1 cellular context compared by ENCODE assay signal in the genomic region with DNA sequence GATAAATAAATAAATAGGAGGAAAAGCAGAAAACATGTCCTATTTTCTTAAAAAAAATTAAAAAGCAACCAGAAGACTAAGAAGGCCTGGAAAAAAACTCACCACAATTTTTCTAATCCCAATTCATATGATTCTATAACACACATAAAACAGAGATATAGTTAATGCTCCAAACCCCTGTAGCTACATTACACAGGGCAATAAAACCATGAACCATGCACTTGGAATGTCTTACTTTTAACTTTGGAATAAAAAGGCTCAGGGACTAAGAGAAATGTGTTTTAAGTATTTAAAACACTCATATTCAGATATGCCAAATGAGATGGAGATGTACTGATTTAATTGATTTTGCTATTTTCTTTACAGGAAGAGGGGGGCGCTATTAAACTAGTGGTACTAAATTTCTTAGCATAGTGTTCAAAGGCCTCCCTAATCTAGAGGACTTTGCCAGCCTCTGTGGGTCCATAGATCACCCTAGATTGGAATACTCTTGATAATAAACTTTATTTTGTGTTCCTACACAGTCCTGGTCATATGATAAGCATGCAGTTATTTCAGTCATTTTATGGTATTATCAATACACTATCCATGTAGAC.
TF ChIP-seq lines count a peak whose summit lies in the region.

No MANE protein-coding gene starts in this region.

TF ChIP-seq in HCT116, 20 proteins besides CTCF, POLR2A, EP300 and RAD21:
- TF ChIP-seq, protein P1, sequence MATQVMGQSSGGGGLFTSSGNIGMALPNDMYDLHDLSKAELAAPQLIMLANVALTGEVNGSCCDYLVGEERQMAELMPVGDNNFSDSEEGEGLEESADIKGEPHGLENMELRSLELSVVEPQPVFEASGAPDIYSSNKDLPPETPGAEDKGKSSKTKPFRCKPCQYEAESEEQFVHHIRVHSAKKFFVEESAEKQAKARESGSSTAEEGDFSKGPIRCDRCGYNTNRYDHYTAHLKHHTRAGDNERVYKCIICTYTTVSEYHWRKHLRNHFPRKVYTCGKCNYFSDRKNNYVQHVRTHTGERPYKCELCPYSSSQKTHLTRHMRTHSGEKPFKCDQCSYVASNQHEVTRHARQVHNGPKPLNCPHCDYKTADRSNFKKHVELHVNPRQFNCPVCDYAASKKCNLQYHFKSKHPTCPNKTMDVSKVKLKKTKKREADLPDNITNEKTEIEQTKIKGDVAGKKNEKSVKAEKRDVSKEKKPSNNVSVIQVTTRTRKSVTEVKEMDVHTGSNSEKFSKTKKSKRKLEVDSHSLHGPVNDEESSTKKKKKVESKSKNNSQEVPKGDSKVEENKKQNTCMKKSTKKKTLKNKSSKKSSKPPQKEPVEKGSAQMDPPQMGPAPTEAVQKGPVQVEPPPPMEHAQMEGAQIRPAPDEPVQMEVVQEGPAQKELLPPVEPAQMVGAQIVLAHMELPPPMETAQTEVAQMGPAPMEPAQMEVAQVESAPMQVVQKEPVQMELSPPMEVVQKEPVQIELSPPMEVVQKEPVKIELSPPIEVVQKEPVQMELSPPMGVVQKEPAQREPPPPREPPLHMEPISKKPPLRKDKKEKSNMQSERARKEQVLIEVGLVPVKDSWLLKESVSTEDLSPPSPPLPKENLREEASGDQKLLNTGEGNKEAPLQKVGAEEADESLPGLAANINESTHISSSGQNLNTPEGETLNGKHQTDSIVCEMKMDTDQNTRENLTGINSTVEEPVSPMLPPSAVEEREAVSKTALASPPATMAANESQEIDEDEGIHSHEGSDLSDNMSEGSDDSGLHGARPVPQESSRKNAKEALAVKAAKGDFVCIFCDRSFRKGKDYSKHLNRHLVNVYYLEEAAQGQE (IDR thresholded peaks at IDR 0.05; ENCODE audit: low read depth), result no peak
- TF ChIP-seq SIN3A (IDR thresholded peaks at IDR 0.05; ENCODE audit: low read depth), result no peak
- no peak for TF ChIP-seq TCF7L2 (IDR thresholded peaks at IDR 0.05; ENCODE audit: borderline replicate concordance, extremely low read depth, insufficient read depth, insufficient read length)
- TF ChIP-seq SP1 (IDR thresholded peaks at IDR 0.05; ENCODE audit: low read depth), result no peak
- no peak for TF ChIP-seq ZFX (IDR thresholded peaks at IDR 0.05)
- no peak for TF ChIP-seq FOSL1 (IDR thresholded peaks at IDR 0.05; ENCODE audit: low read depth)
- TF ChIP-seq CEBPB (IDR thresholded peaks at IDR 0.05; ENCODE audit: low read depth), result no peak
- TF ChIP-seq EGR1 (IDR thresholded peaks at IDR 0.05; ENCODE audit: low read depth), result no peak
- TF ChIP-seq CBX3 (IDR thresholded peaks at IDR 0.05; ENCODE audit: low read depth), result no peak
- TF ChIP-seq SRF (IDR thresholded peaks at IDR 0.05; ENCODE audit: low read depth), result no peak
- no peak for TF ChIP-seq YY1 (IDR thresholded peaks at IDR 0.05; ENCODE audit: extremely low read depth, insufficient replicate concordance, low read depth, low read length)
- TF ChIP-seq, protein P2, sequence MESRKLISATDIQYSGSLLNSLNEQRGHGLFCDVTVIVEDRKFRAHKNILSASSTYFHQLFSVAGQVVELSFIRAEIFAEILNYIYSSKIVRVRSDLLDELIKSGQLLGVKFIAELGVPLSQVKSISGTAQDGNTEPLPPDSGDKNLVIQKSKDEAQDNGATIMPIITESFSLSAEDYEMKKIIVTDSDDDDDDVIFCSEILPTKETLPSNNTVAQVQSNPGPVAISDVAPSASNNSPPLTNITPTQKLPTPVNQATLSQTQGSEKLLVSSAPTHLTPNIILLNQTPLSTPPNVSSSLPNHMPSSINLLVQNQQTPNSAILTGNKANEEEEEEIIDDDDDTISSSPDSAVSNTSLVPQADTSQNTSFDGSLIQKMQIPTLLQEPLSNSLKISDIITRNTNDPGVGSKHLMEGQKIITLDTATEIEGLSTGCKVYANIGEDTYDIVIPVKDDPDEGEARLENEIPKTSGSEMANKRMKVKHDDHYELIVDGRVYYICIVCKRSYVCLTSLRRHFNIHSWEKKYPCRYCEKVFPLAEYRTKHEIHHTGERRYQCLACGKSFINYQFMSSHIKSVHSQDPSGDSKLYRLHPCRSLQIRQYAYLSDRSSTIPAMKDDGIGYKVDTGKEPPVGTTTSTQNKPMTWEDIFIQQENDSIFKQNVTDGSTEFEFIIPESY (IDR thresholded peaks at IDR 0.05; ENCODE audit: extremely low read depth, insufficient replicate concordance, low read length), result no peak
- no peak for TF ChIP-seq ELF1 (IDR thresholded peaks at IDR 0.05; ENCODE audit: borderline replicate concordance, low read depth)
- no peak for TF ChIP-seq ZNF274 (IDR thresholded peaks at IDR 0.05; ENCODE audit: low read depth, low read length)
- TF ChIP-seq, protein P3, sequence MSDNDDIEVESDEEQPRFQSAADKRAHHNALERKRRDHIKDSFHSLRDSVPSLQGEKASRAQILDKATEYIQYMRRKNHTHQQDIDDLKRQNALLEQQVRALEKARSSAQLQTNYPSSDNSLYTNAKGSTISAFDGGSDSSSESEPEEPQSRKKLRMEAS (IDR thresholded peaks at IDR 0.05), result no peak
- TF ChIP-seq, protein P4, sequence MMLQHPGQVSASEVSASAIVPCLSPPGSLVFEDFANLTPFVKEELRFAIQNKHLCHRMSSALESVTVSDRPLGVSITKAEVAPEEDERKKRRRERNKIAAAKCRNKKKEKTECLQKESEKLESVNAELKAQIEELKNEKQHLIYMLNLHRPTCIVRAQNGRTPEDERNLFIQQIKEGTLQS (IDR thresholded peaks at IDR 0.05), result no peak
- TF ChIP-seq POLR2AphosphoS5 (IDR thresholded peaks at IDR 0.05; ENCODE audit: low read depth, low read length), result no peak
- no peak for TF ChIP-seq EZH2phosphoT487 (IDR thresholded peaks at IDR 0.05; ENCODE audit: borderline replicate concordance)
